ENCODE assay signal across 1 cellular context in genomic region chr1:1419363-1419811, GRCh38.
TF ChIP-seq lines count a peak whose summit lies in the region.

No MANE protein-coding gene starts in this region.

TF ChIP-seq in GM23338, 12 proteins besides CTCF, POLR2A, EP300 and RAD21 (continued from another document):
- TF ChIP-seq, protein P1, sequence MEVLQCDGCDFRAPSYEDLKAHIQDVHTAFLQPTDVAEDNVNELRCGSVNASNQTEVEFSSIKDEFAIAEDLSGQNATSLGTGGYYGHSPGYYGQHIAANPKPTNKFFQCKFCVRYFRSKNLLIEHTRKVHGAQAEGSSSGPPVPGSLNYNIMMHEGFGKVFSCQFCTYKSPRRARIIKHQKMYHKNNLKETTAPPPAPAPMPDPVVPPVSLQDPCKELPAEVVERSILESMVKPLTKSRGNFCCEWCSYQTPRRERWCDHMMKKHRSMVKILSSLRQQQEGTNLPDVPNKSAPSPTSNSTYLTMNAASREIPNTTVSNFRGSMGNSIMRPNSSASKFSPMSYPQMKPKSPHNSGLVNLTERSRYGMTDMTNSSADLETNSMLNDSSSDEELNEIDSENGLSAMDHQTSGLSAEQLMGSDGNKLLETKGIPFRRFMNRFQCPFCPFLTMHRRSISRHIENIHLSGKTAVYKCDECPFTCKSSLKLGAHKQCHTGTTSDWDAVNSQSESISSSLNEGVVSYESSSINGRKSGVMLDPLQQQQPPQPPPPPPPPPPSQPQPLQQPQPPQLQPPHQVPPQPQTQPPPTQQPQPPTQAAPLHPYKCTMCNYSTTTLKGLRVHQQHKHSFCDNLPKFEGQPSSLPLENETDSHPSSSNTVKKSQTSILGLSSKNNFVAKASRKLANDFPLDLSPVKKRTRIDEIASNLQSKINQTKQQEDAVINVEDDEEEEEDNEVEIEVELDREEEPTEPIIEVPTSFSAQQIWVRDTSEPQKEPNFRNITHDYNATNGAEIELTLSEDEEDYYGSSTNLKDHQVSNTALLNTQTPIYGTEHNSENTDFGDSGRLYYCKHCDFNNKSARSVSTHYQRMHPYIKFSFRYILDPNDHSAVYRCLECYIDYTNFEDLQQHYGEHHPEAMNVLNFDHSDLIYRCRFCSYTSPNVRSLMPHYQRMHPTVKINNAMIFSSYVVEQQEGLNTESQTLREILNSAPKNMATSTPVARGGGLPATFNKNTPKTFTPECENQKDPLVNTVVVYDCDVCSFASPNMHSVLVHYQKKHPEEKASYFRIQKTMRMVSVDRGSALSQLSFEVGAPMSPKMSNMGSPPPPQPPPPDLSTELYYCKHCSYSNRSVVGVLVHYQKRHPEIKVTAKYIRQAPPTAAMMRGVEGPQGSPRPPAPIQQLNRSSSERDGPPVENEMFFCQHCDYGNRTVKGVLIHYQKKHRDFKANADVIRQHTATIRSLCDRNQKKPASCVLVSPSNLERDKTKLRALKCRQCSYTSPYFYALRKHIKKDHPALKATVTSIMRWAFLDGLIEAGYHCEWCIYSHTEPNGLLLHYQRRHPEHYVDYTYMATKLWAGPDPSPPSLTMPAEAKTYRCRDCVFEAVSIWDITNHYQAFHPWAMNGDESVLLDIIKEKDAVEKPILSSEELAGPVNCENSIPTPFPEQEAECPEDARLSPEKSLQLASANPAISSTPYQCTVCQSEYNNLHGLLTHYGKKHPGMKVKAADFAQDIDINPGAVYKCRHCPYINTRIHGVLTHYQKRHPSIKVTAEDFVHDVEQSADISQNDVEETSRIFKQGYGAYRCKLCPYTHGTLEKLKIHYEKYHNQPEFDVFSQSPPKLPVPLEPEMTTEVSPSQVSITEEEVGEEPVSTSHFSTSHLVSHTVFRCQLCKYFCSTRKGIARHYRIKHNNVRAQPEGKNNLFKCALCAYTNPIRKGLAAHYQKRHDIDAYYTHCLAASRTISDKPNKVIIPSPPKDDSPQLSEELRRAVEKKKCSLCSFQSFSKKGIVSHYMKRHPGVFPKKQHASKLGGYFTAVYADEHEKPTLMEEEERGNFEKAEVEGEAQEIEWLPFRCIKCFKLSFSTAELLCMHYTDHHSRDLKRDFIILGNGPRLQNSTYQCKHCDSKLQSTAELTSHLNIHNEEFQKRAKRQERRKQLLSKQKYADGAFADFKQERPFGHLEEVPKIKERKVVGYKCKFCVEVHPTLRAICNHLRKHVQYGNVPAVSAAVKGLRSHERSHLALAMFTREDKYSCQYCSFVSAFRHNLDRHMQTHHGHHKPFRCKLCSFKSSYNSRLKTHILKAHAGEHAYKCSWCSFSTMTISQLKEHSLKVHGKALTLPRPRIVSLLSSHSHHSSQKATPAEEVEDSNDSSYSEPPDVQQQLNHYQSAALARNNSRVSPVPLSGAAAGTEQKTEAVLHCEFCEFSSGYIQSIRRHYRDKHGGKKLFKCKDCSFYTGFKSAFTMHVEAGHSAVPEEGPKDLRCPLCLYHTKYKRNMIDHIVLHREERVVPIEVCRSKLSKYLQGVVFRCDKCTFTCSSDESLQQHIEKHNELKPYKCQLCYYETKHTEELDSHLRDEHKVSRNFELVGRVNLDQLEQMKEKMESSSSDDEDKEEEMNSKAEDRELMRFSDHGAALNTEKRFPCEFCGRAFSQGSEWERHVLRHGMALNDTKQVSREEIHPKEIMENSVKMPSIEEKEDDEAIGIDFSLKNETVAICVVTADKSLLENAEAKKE (CRISPR knock-in tag; IDR thresholded peaks at IDR 0.05), result no peak
- TF ChIP-seq ZNF114 (CRISPR knock-in tag; IDR thresholded peaks at IDR 0.05) (no peak), REST (IDR thresholded peaks at IDR 0.05; ENCODE audit: unreplicated experiment) (no peak), POLR2AphosphoS5 (IDR thresholded peaks at IDR 0.05; ENCODE audit: low read depth) (no peak), STAT1 (IDR thresholded peaks at IDR 0.05; ENCODE audit: unreplicated experiment) (no peak)
TF ChIP-seq in GM23338: peak in this region for 0.
